21 cellular contexts compared by ENCODE assay signal in the genomic region with DNA sequence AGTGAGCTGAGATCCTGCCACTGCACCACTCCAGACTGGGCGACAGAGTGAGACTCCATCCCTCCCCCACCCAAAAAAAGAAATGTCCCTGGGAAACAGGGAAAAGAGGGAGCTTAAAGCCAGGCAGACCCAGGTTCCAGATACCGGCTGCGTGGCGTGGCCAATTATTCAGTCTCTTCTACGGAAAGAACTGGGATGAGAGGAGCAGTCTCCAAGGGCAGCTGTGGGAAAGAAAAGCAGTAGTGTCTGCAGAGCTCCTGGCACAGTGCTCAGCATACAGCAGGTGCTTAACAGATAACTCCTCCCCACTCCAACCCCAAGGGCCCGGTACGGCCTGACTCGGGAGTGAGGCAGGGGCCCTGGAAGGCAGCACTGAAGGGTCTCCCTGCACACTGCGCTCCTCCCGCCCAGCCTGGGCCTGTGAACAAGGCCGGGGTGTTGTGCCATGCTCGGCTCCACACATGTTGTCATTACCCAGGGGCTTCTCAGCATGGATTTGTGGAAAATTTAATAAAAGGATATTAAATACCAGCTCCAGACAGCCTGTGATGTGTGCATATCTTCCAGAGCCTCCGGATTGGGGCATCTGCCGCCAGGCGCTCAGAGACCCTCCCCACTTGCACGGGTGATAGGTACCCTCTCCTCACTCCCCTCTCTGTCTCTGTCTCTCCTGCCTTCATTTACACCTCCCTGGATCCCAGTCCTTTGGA. TPM values are rescaled to one million over a fixed set of nuclear protein-coding genes. Genes with fewer than 3 reads are reported as not detected.
DNase-seq lines count a peak whose midpoint lies in the region; ATAC-seq and TF ChIP-seq lines count a peak whose summit lies in the region.
"Had no signal": no experiment of that assay in that cellular context is flagged by ENCODE, and none has a peak within 500 bp of the region (broad histone marks: within the 10 kb centered on the region; RNA-seq: fewer than 3 reads in every experiment).

No MANE protein-coding gene starts in this region.

- intact Hi-C loops in dorsolateral prefrontal cortex (cut with DNase I) = no loop called here

- no peaks in the 10 kb centered on the region for H3K79me2 ChIP-seq in SK-N-SH (ENCODE audit: insufficient read depth)

- H3K27ac ChIP-seq in SK-N-SH (ENCODE audit: low read depth in 2 of 2, low read length in 1 of 2) (peak overlapping the region in 1 of 2 experiments; percentile 94; a peak in 2 of 4 replicates), angular gyrus (ENCODE audit: low read depth, low read length) (peak overlapping the region; percentile 50), dorsolateral prefrontal cortex (peak overlapping the region in 44 of 59 donors; percentile 16 to 95 (median 84)), substantia nigra (ENCODE audit: low read depth, low read length, poor library complexity, severe bottlenecking) (peak overlapping the region; percentile 93)

- H3K4me1 ChIP-seq in SK-N-SH (ENCODE audit: control insufficient read depth in 1 of 2, insufficient read depth in 2 of 2, low read depth in 1 of 2, low read length in 1 of 2) = peaks cover 0 to 62% of the 10 kb centered on the region in 2 experiments; a peak in 3 of 4 replicates

- TF ChIP-seq CTCF in SK-N-SH (IDR thresholded peaks at IDR 0.05) = no peak
- TF ChIP-seq CTCF in dorsolateral prefrontal cortex (IDR thresholded peaks at IDR 0.05 in 54 of 56, conservative IDR thresholded peaks at IDR 0.05 in 2 of 56; ENCODE audit: low read depth in 1 of 56, partially characterized antibody in 56 of 56) = no peak

- no peaks in the 10 kb centered on the region for H3K27me3 ChIP-seq in SK-N-SH (ENCODE audit: insufficient read depth)
- H3K27me3 ChIP-seq in dorsolateral prefrontal cortex = peaks cover 0 to 3% (median 0%) of the 10 kb centered on the region in 45 donors
- H3K27me3 ChIP-seq: BE2C had no signal

- H3K36me3 ChIP-seq in SK-N-SH (replicated peaks in 1 of 2; ENCODE audit: control insufficient read depth in 1 of 2, insufficient read depth in 2 of 2, low read length in 1 of 2) = no peaks in the 10 kb centered on the region
- H3K36me3 ChIP-seq: BE2C had no signal

- no peaks in the 10 kb centered on the region for H3F3A ChIP-seq in SK-N-SH (replicated peaks; ENCODE audit: insufficient read depth)

- H3K9me3 ChIP-seq in SK-N-SH = no peaks in the 10 kb centered on the region
- H3K9me3 ChIP-seq: BE2C had no signal

- H3K9me2 ChIP-seq in SK-N-SH = no peaks in the 10 kb centered on the region

- no peak overlapping the region for H3K9ac ChIP-seq in SK-N-SH

- WGBS in SK-N-SH (ENCODE audit: low lambda C conversion rate) = 55% methylated on average over 16 of the region's 16 CpGs

- TF ChIP-seq EP300 in SK-N-SH (IDR thresholded peaks at IDR 0.05; ENCODE audit: borderline replicate concordance in 1 of 2, low read depth in 1 of 2, low read length in 1 of 2) = peak in 1 of 2 experiments; percentile 89; a peak in 2 of 4 replicates

- CTCF ChIA-PET in SK-N-SH (lab: Yijun Ruan, JAX) = interaction anchor here (1.0 to 18.6 kb wide), 12 partner anchors 11 to 608 kb away, joined by 3 to 327 read pairs (median 7); a partner anchor contains a TSS

- H2AFZ ChIP-seq in SK-N-SH (ENCODE audit: low read depth) = no peak overlapping the region

- TF ChIP-seq RAD21 in SK-N-SH (IDR thresholded peaks at IDR 0.05; ENCODE audit: low read length) = no peak; the same call in 1 of the 2 replicates

- no peak for ATAC-seq in GM18873 (IDR thresholded peaks at IDR 0.05; ENCODE audit: low FRiP score, unreplicated experiment)
- ATAC-seq: HCT116, HepG2 had no signal

- H3K4me3 ChIP-seq in SK-N-SH (ENCODE audit: low read depth in 2 of 2, low read length in 1 of 2) = no peak overlapping the region
- H3K4me3 ChIP-seq in dorsolateral prefrontal cortex = no peak overlapping the region

- POLR2A ChIA-PET in SK-N-SH (lab: Yijun Ruan, JAX) = interaction anchor here (0.6 to 1.6 kb wide), 2 partner anchors 12 to 105 kb away, joined by 3 to 4 read pairs; no protein-coding TSS in a partner anchor

- no peaks in the 10 kb centered on the region for H4K20me1 ChIP-seq in SK-N-SH (ENCODE audit: insufficient read depth)

- H3K4me2 ChIP-seq in SK-N-SH = no peak overlapping the region

- DNase-seq in SK-N-SH (peak; percentile 88), dorsolateral prefrontal cortex (peak in 1 of 10 donors; percentile 46), substantia nigra (lab: John Stamatoyannopoulos, UW) (peak in 5 of 49 donors; percentile 11 to 40 (median 14)), GF-D8 (lab: John Stamatoyannopoulos, UW) (no peak), NCI-H1092 (lab: John Stamatoyannopoulos, UW) (no peak)
- DNase-seq: BE2C; CD4-positive, CD25-positive, alpha-beta regulatory T cell; CD8-positive, alpha-beta memory T cell; COR-L47; DMS 273 treated with DMSO at 0.1 percent for 48 hours; DMS53; DND-41; GOT3; H7; HFFc6 had no signal

TF ChIP-seq in SK-N-SH, 30 proteins besides CTCF, POLR2A, EP300 and RAD21:
- TF ChIP-seq RCOR1 (IDR thresholded peaks at IDR 0.05; ENCODE audit: low read length) (peak; percentile 92), MXI1 (IDR thresholded peaks at IDR 0.05; ENCODE audit: low read depth, low read length) (peak; percentile 93), JUND (IDR thresholded peaks at IDR 0.05) (no peak), RFX5 (IDR thresholded peaks at IDR 0.05; ENCODE audit: low read length) (peak; percentile 44; the same call in 1 of the 2 replicates), ELF1 (IDR thresholded peaks at IDR 0.05) (no peak), MEF2A (IDR thresholded peaks at IDR 0.05; ENCODE audit: borderline replicate concordance, low read depth) (no peak), TAF1 (IDR thresholded peaks at IDR 0.05; ENCODE audit: borderline replicate concordance, low read depth, low read length) (no peak), CHD2 (IDR thresholded peaks at IDR 0.05; ENCODE audit: low read length, partially characterized antibody) (peak; percentile 83), GATA2 (CRISPR knock-in tag; IDR thresholded peaks at IDR 0.05) (0 out of 2 replicates have a peak, but pooled peaks have one; percentile 12), RXRA (IDR thresholded peaks at IDR 0.05; ENCODE audit: borderline replicate concordance, low read depth) (no peak)
- TF ChIP-seq, protein P1, sequence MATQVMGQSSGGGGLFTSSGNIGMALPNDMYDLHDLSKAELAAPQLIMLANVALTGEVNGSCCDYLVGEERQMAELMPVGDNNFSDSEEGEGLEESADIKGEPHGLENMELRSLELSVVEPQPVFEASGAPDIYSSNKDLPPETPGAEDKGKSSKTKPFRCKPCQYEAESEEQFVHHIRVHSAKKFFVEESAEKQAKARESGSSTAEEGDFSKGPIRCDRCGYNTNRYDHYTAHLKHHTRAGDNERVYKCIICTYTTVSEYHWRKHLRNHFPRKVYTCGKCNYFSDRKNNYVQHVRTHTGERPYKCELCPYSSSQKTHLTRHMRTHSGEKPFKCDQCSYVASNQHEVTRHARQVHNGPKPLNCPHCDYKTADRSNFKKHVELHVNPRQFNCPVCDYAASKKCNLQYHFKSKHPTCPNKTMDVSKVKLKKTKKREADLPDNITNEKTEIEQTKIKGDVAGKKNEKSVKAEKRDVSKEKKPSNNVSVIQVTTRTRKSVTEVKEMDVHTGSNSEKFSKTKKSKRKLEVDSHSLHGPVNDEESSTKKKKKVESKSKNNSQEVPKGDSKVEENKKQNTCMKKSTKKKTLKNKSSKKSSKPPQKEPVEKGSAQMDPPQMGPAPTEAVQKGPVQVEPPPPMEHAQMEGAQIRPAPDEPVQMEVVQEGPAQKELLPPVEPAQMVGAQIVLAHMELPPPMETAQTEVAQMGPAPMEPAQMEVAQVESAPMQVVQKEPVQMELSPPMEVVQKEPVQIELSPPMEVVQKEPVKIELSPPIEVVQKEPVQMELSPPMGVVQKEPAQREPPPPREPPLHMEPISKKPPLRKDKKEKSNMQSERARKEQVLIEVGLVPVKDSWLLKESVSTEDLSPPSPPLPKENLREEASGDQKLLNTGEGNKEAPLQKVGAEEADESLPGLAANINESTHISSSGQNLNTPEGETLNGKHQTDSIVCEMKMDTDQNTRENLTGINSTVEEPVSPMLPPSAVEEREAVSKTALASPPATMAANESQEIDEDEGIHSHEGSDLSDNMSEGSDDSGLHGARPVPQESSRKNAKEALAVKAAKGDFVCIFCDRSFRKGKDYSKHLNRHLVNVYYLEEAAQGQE (IDR thresholded peaks at IDR 0.05; ENCODE audit: low read depth, low read length) = no peak

RNA-seq across cellular contexts. Expression of a gene that starts 17.6 kb away (rescaled TPM):
- polyA plus RNA-seq in SK-N-SH (2012; rRNA removed) = not detected in 2 replicates
- polyA plus RNA-seq in SK-N-SH (2012; cell fraction: cytosol; rRNA removed) = not detected in 2 replicates
- polyA plus RNA-seq in SK-N-SH (2012; cell fraction: nucleus; rRNA removed) = not detected in 2 replicates
- 1 to 10 TPM in 59 of 120 experiments, under 1 TPM in 58, not detected in 3; 0.14 to 4.9 (median 1.0) TPM for total RNA-seq in dorsolateral prefrontal cortex
- total RNA-seq: A172; CD4-positive, CD25-positive, alpha-beta regulatory T cell; CD8-positive, alpha-beta memory T cell; H7; HepG2; HFFc6 had no signal
- polyA plus RNA-seq: CD4-positive, CD25-positive, alpha-beta regulatory T cell; CD8-positive, alpha-beta memory T cell; HepG2; IgD-negative memory B cell had no signal

RNA-seq across cellular contexts. Expression of a gene that starts 43.0 kb away (rescaled TPM):
- 0.13 and 0.31 TPM in 2 replicates for polyA plus RNA-seq in SK-N-SH (2012; rRNA removed)
- 0.06 and 0.22 TPM in 2 replicates for polyA plus RNA-seq in SK-N-SH (2012; cell fraction: cytosol; rRNA removed)
- polyA plus RNA-seq in SK-N-SH (2012; cell fraction: nucleus; rRNA removed) = 1.4 and 1.5 TPM in 2 replicates
- total RNA-seq in dorsolateral prefrontal cortex = 10 to 100 TPM in 117 of 120 experiments, 1 to 10 TPM in 3; 8.3 to 43.9 (median 24.7) TPM
- total RNA-seq: CD4-positive, CD25-positive, alpha-beta regulatory T cell; CD8-positive, alpha-beta memory T cell; HepG2; HFFc6 had no signal
- polyA plus RNA-seq: CD4-positive, CD25-positive, alpha-beta regulatory T cell; CD8-positive, alpha-beta memory T cell; HepG2; IgD-negative memory B cell had no signal
